In the genomic region with DNA sequence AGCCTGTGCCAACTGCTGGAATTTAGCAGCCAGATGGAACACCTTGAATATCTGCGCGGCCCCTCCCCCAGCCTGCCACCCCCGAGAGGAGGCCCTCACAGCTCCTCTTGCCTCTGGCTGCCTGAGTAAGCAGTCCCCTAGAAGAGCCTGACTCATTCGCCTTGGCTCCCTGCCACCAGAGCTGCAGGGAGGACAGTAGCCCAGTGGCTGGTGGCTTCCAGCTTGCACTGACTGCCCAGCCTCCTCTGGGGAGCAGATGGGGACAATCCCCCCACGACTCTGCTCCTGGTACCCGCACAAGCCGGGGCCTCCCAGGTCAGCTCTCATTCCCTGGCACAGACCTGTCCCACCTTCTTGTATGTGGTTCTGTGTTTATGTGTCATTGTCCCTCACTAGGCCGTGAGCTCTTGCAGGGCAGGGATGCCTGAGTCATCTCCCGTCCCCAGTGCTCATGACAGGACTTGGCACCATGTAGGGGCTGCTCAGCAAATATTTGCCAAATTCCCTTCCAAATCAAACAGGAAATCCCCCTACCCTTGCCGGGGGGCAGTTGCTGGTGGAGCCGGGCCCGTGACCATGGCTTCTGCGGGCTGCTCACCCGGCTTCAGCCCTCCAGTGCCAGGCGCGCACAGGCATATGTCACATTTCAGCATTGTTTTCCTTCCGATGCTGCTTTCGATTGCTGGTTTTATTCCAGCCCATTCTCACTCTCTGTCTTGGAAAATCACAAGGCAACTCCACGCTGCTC, we compare ENCODE assay signal across 9 cellular contexts. TPM values are rescaled to one million over a fixed set of nuclear protein-coding genes. Genes with fewer than 3 reads are reported as not detected.
A peak's percentile ranks its signal among the peaks of the same experiment; 100 is the strongest.
DNase-seq lines count a peak whose midpoint lies in the region; ATAC-seq and TF ChIP-seq lines count a peak whose summit lies in the region.
"Had no signal": no experiment of that assay in that cellular context is flagged by ENCODE, and none has a peak within 500 bp of the region (broad histone marks: within the 10 kb centered on the region; RNA-seq: fewer than 3 reads in every experiment).

No MANE protein-coding gene starts in this region.

- intact Hi-C loops in OCI-LY7 (cut with micrococcal nuclease; ENCODE audit: unreplicated experiment), result no loop called here

- no peak overlapping the region for H3K27ac ChIP-seq in OCI-LY7 (ENCODE audit: low read depth, low read length, poor library complexity, severe bottlenecking)

- TF ChIP-seq CTCF in GM10248 (IDR thresholded peaks at IDR 0.05; ENCODE audit: control extremely low read depth, extremely low read depth, low read depth, missing control alignments) (no peak), OCI-LY7 (conservative IDR thresholded peaks at IDR 0.05; ENCODE audit: low read length) (no peak)

- no peaks in the 10 kb centered on the region for H4K20me1 ChIP-seq in OCI-LY7 (ENCODE audit: insufficient read depth, low read length)

- H3K79me2 ChIP-seq in OCI-LY7 (ENCODE audit: insufficient read depth, low read depth, low read length), result no peaks in the 10 kb centered on the region

- ATAC-seq in GM18870 (IDR thresholded peaks at IDR 0.05; ENCODE audit: unreplicated experiment), result no peak

- no peak overlapping the region for H3K4me3 ChIP-seq in OCI-LY7 (ENCODE audit: low read depth, low read length, poor library complexity, severe bottlenecking)

- no peak overlapping the region for H2AFZ ChIP-seq in OCI-LY7 (ENCODE audit: low read length)

- no peaks in the 10 kb centered on the region for H3K9me3 ChIP-seq in OCI-LY7 (ENCODE audit: low read length)

- DNase-seq in GM10248 (ENCODE audit: extremely low spot score), result peak; percentile 40
- peak; percentile 90 for DNase-seq in NCI-H2029 (lab: John Stamatoyannopoulos, UW)
- peak; percentile 6 for DNase-seq in activated T-cell treated with anti-CD3 and anti-CD28 coated beads for 4 hours
- DNase-seq in foreskin melanocyte, result peak; percentile 43
- peak; percentile 97 for DNase-seq in pons (ENCODE audit: low spot score)
- no peak for DNase-seq in GM19240 (ENCODE audit: insufficient read length, low spot score)
- no peak for DNase-seq in OCI-LY7 (ENCODE audit: low spot score)

- no peaks in the 10 kb centered on the region for H3K4me1 ChIP-seq in OCI-LY7 (ENCODE audit: insufficient read depth, low read length, poor library complexity, severe bottlenecking)

- H3K9me2 ChIP-seq in OCI-LY7 (ENCODE audit: insufficient read depth, low read length), result no peaks in the 10 kb centered on the region

- H3K36me3 ChIP-seq in OCI-LY7 (ENCODE audit: insufficient read depth, low read length), result no peaks in the 10 kb centered on the region

- CTCF ChIA-PET in GM10248 (lab: Yijun Ruan, JAX) (no interaction called here), OCI-LY7 (lab: Charles Lee; ENCODE audit: unreplicated experiment) (no interaction called here)

- H3K4me2 ChIP-seq in OCI-LY7 (ENCODE audit: low read length), result no peak overlapping the region

- BruUV-seq in OCI-LY7 (replicated peaks; lab: Mats Ljungman, UMichigan), result no TSS peak

- POLR2A ChIA-PET in GM10248 (lab: Yijun Ruan, JAX), result no interaction called here
- POLR2A ChIA-PET in OCI-LY7 (lab: Charles Lee), result no interaction called here

RNA-seq across cellular contexts. Expression of gene CACNG2, which starts 43.6 kb away (rescaled TPM):
- total RNA-seq in OCI-LY7 (2014; rRNA removed; shearing (Covaris generic)), result not detected in 2 replicates
- not detected in 2 replicates for total RNA-seq in OCI-LY7 (2022)
- total RNA-seq: T-helper 2 cell treated with Interferon-gamma antibody and Interleukin-4, amounts not matched to agents 100 ng/mL and 5 ng/mL, for 36 hours had no signal

Comparison
In these comparisons a context has a peak if more than half of its experiments do, and no peak if none do; other contexts are left out.
1. DNase-seq: peak in GM10248 (single experiment), NCI-H2029 (single experiment), activated T-cell treated with anti-CD3 and anti-CD28 coated beads for 4 hours (single experiment), foreskin melanocyte (single experiment) and pons (single experiment); none in GM19240 (single experiment) and OCI-LY7 (single experiment).